Comparison of ENCODE assay signal across 1 cellular context in genomic region chr16:20875358-20875656, GRCh38.
TF ChIP-seq lines count a peak whose summit lies in the region.

No MANE protein-coding gene starts in this region.

TF ChIP-seq in GM12878, 131 proteins besides CTCF, POLR2A, EP300 and RAD21:
- TF ChIP-seq IKZF1 (conservative IDR thresholded peaks at IDR 0.05) (0 out of 2 replicates have a peak, but pooled peaks have one; percentile 10), ZNF592 (IDR thresholded peaks at IDR 0.05) (no peak), IKZF2 (IDR thresholded peaks at IDR 0.05) (peak; percentile 49 to 62), TCF12 (IDR thresholded peaks at IDR 0.05; ENCODE audit: low read depth, low read length) (0 out of 2 replicates have a peak, but pooled peaks have one; percentile 17), POU2F2 (IDR thresholded peaks at IDR 0.05; ENCODE audit: borderline replicate concordance, low read depth, low read length) (peak; percentile 27; the same call in 1 of the 3 replicates), CREB1 (IDR thresholded peaks at IDR 0.05; ENCODE audit: low read depth) (no peak), ZNF687 (IDR thresholded peaks at IDR 0.05) (no peak), MEF2A (IDR thresholded peaks at IDR 0.05; ENCODE audit: insufficient read depth, low read depth, low read length) (0 out of 2 replicates have a peak, but pooled peaks have one; percentile 12), BHLHE40 (IDR thresholded peaks at IDR 0.05; ENCODE audit: borderline replicate concordance in 1 of 2, low read depth in 2 of 2, low read length in 1 of 2) (peak; percentile 64 to 65), ETV6 (conservative IDR thresholded peaks at IDR 0.05 in 1 of 2, IDR thresholded peaks at IDR 0.05 in 1 of 2; ENCODE audit: borderline replicate concordance in 1 of 2, low read depth in 1 of 2) (peak in 1 of 2 experiments; percentile 23; a peak in 1 of 4 replicates), TAF1 (IDR thresholded peaks at IDR 0.05; ENCODE audit: borderline replicate concordance, low read depth, low read length) (no peak), IRF4 (IDR thresholded peaks at IDR 0.05; ENCODE audit: low read depth, low read length) (0 out of 2 replicates have a peak, but pooled peaks have one; percentile 37), EED (IDR thresholded peaks at IDR 0.05; ENCODE audit: low read depth) (peak; percentile 41; the same call in 1 of the 2 replicates)
